Comparison of ENCODE assay signal across 8 cellular contexts in genomic region chr7:128862571-128863432, GRCh38. TPM values are rescaled to one million over a fixed set of nuclear protein-coding genes. Genes with fewer than 3 reads are reported as not detected.
DNase-seq lines count a peak whose midpoint lies in the region; ATAC-seq and TF ChIP-seq lines count a peak whose summit lies in the region.

A gene with protein sequence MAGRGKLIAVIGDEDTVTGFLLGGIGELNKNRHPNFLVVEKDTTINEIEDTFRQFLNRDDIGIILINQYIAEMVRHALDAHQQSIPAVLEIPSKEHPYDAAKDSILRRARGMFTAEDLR (plus strand): TSS chr7:128862856. CDS start chr7:128862905, 49 bp downstream.

- no peaks in the 10 kb centered on the region for H3K9me3 Mint-ChIP-seq in T-helper 1 cell treated with Interleukin-12 subunit alpha and Interleukin-12 subunit beta and Interleukin-4 antibody, amounts not matched to agents 30 μg/mL and 1 μg/mL, for 36 hours

- H3K9me3 ChIP-seq in heart right ventricle, result no peaks in the 10 kb centered on the region
- H3K9me3 ChIP-seq in upper lobe of right lung, result no peaks in the 10 kb centered on the region

- H3K27ac ChIP-seq in heart right ventricle (peak within 1 kb of the TSS in 9 of 10 donors; percentile 40 to 87 (median 75)), upper lobe of right lung (peak within 1 kb of the TSS; percentile 83)

- H3K4me1 Mint-ChIP-seq in T-helper 1 cell treated with Interleukin-12 subunit alpha and Interleukin-12 subunit beta and Interleukin-4 antibody, amounts not matched to agents 30 μg/mL and 1 μg/mL, for 36 hours (ENCODE audit: low read depth), result peaks cover 17% of the 10 kb centered on the region

- peaks cover 12% of the 10 kb centered on the region for H3K36me3 Mint-ChIP-seq in T-helper 1 cell treated with Interleukin-12 subunit alpha and Interleukin-12 subunit beta and Interleukin-4 antibody, amounts not matched to agents 30 μg/mL and 1 μg/mL, for 36 hours (ENCODE audit: low read depth)

- H3K4me1 ChIP-seq in heart right ventricle (peaks cover 17 to 62% (median 41%) of the 10 kb centered on the region in 9 donors), upper lobe of right lung (peaks cover 10% of the 10 kb centered on the region)

- in situ Hi-C loops in GM13976 (cut with MboI; ENCODE audit: low sequenced_read_pairs, unreplicated experiment), result no loop called here

- TF ChIP-seq CTCF in GM13976 (IDR thresholded peaks at IDR 0.05; ENCODE audit: borderline replicate concordance, control extremely low read depth, extremely low read depth, insufficient read depth, missing control alignments) (no peak), heart right ventricle (IDR thresholded peaks at IDR 0.05) (peak in 1 of 9 donors; percentile 10), upper lobe of right lung (IDR thresholded peaks at IDR 0.05) (no peak)

- DNase-seq in GM13976 (ENCODE audit: low spot score) (peak; percentile 99), NCI-H1694 (lab: John Stamatoyannopoulos, UW) (peak; percentile 96), amniotic stem cell (lab: John Stamatoyannopoulos, UW) (peak; percentile 83), heart right ventricle (peak; percentile 98 to 99), posterior vena cava (ENCODE audit: low spot score) (peak; percentile 100), upper lobe of right lung (peak; percentile 99)

- 0% methylated on average over 65 of the region's 65 CpGs for WGBS in heart right ventricle, 2 donors

- H3K27me3 ChIP-seq in heart right ventricle (no peaks in the 10 kb centered on the region), upper lobe of right lung (no peaks in the 10 kb centered on the region)

- H3K27ac Mint-ChIP-seq in T-helper 1 cell treated with Interleukin-12 subunit alpha and Interleukin-12 subunit beta and Interleukin-4 antibody, amounts not matched to agents 30 μg/mL and 1 μg/mL, for 36 hours, result peak within 1 kb of the TSS; percentile 95

- H3K36me3 ChIP-seq in heart right ventricle, result peaks cover 0 to 39% (median 8%) of the 10 kb centered on the region in 9 donors
- H3K36me3 ChIP-seq in upper lobe of right lung, result peaks cover 15% of the 10 kb centered on the region

- intact Hi-C loops in heart right ventricle (cut with DNase I), result loop anchor here in 5 of 10 donors (1.0 to 10.0 kb wide), 5 partner anchors 32 to 128 kb away; partner anchors contain the start of genes CALU (in 5 of the 5), CCDC136 (in 1 of the 5) and FLNC (in 1 of the 5)
- intact Hi-C loops in posterior vena cava (cut with DNase I), result no loop called here
- intact Hi-C loops in upper lobe of right lung (cut with DNase I), result no loop called here

- peak; percentile 88 for ATAC-seq in HG02870 (IDR thresholded peaks at IDR 0.05; ENCODE audit: unreplicated experiment)
- ATAC-seq in heart right ventricle, result peak; percentile 81 to 94 (median 88)
- ATAC-seq in upper lobe of right lung, result peak; percentile 95

- peak within 1 kb of the TSS; percentile 56 to 83 (median 70) for H3K4me3 ChIP-seq in heart right ventricle
- peak within 1 kb of the TSS; percentile 86 for H3K4me3 ChIP-seq in upper lobe of right lung

- H3K4me3 Mint-ChIP-seq in T-helper 1 cell treated with Interleukin-12 subunit alpha and Interleukin-12 subunit beta and Interleukin-4 antibody, amounts not matched to agents 30 μg/mL and 1 μg/mL, for 36 hours, result peak within 1 kb of the TSS; percentile 98

- peaks cover 2% of the 10 kb centered on the region for H3K27me3 Mint-ChIP-seq in T-helper 1 cell treated with Interleukin-12 subunit alpha and Interleukin-12 subunit beta and Interleukin-4 antibody, amounts not matched to agents 30 μg/mL and 1 μg/mL, for 36 hours (ENCODE audit: low read depth)

RNA-seq across cellular contexts. Expression of the gene that starts here (rescaled TPM):
- total RNA-seq in heart right ventricle (100 to 1,000 TPM in 9 of 10 donors, 10 to 100 TPM in 1; 96.7 to 168 (median 124) TPM), posterior vena cava (100 to 1,000 TPM; 106 to 115 TPM), upper lobe of right lung (180 TPM)
- polyA plus RNA-seq in heart right ventricle, result 100 to 1,000 TPM; 153 to 189 TPM

Comparison
In these comparisons a context has a peak if more than half of its experiments do, and no peak if none do; other contexts are left out.
1. Peak in every context shown above with its lines: DNase-seq, ATAC-seq, H3K4me3 ChIP-seq and H3K27ac ChIP-seq.